In the genomic region with DNA sequence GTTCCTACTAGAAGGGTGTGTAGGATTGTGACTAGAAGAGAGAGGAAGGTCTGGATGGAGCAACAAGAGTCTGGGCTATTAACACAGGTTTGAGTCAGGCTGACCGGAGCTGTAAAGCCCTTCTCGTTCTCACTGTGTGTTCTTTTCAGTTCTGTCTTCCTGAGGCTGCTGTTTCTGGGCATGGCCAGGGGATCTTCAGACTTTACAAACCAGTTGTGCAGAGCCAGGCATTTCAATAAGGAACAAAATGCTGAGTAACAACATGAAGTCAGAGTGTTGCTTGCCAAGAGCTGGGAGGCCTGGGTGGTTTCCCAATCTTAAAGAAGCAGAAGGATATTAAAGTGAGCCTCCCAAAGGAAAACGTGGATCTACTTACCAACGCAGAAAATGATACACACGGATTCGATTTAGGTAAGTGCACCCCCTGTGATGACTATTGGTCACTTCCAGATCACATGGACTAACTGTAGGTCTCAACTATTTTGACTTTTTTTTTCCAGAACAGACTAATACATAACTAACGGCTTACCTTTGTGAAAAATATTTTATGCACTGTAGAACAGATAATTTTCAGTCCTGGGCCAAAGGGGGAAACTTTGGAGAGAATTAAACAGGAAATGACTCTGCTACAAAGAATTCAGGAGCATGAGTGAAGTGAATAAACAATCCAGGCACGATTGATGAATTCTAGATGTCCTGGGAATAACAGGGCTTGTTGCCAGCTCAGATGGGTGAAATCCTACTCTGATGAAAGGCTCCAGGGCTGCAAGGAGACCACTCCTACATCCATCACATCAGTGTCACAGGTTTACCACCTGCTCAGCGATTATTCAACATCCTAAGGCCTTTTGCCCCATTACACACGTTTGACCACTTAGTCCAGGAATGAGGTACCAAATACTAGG, we compare ENCODE assay signal across 1 cellular context.
TF ChIP-seq lines count a peak whose summit lies in the region.

No MANE protein-coding gene starts in this region.

TF ChIP-seq in GM12878, 131 proteins besides CTCF, POLR2A, EP300 and RAD21 (continued from another document):
- TF ChIP-seq, protein P1, sequence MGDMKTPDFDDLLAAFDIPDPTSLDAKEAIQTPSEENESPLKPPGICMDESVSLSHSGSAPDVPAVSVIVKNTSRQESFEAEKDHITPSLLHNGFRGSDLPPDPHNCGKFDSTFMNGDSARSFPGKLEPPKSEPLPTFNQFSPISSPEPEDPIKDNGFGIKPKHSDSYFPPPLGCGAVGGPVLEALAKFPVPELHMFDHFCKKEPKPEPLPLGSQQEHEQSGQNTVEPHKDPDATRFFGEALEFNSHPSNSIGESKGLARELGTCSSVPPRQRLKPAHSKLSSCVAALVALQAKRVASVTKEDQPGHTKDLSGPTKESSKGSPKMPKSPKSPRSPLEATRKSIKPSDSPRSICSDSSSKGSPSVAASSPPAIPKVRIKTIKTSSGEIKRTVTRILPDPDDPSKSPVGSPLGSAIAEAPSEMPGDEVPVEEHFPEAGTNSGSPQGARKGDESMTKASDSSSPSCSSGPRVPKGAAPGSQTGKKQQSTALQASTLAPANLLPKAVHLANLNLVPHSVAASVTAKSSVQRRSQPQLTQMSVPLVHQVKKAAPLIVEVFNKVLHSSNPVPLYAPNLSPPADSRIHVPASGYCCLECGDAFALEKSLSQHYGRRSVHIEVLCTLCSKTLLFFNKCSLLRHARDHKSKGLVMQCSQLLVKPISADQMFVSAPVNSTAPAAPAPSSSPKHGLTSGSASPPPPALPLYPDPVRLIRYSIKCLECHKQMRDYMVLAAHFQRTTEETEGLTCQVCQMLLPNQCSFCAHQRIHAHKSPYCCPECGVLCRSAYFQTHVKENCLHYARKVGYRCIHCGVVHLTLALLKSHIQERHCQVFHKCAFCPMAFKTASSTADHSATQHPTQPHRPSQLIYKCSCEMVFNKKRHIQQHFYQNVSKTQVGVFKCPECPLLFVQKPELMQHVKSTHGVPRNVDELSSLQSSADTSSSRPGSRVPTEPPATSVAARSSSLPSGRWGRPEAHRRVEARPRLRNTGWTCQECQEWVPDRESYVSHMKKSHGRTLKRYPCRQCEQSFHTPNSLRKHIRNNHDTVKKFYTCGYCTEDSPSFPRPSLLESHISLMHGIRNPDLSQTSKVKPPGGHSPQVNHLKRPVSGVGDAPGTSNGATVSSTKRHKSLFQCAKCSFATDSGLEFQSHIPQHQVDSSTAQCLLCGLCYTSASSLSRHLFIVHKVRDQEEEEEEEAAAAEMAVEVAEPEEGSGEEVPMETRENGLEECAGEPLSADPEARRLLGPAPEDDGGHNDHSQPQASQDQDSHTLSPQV (IDR thresholded peaks at IDR 0.05): no peak
- TF ChIP-seq, protein P2, sequence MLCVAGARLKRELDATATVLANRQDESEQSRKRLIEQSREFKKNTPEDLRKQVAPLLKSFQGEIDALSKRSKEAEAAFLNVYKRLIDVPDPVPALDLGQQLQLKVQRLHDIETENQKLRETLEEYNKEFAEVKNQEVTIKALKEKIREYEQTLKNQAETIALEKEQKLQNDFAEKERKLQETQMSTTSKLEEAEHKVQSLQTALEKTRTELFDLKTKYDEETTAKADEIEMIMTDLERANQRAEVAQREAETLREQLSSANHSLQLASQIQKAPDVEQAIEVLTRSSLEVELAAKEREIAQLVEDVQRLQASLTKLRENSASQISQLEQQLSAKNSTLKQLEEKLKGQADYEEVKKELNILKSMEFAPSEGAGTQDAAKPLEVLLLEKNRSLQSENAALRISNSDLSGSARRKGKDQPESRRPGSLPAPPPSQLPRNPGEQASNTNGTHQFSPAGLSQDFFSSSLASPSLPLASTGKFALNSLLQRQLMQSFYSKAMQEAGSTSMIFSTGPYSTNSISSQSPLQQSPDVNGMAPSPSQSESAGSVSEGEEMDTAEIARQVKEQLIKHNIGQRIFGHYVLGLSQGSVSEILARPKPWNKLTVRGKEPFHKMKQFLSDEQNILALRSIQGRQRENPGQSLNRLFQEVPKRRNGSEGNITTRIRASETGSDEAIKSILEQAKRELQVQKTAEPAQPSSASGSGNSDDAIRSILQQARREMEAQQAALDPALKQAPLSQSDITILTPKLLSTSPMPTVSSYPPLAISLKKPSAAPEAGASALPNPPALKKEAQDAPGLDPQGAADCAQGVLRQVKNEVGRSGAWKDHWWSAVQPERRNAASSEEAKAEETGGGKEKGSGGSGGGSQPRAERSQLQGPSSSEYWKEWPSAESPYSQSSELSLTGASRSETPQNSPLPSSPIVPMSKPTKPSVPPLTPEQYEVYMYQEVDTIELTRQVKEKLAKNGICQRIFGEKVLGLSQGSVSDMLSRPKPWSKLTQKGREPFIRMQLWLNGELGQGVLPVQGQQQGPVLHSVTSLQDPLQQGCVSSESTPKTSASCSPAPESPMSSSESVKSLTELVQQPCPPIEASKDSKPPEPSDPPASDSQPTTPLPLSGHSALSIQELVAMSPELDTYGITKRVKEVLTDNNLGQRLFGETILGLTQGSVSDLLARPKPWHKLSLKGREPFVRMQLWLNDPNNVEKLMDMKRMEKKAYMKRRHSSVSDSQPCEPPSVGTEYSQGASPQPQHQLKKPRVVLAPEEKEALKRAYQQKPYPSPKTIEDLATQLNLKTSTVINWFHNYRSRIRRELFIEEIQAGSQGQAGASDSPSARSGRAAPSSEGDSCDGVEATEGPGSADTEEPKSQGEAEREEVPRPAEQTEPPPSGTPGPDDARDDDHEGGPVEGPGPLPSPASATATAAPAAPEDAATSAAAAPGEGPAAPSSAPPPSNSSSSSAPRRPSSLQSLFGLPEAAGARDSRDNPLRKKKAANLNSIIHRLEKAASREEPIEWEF (IDR thresholded peaks at IDR 0.05; ENCODE audit: insufficient replicate concordance, low read depth, low read length): no peak
- TF ChIP-seq HDAC6 (IDR thresholded peaks at IDR 0.05; ENCODE audit: unreplicated experiment) (no peak), SP1 (IDR thresholded peaks at IDR 0.05; ENCODE audit: low read depth, low read length) (no peak), NRF1 (conservative IDR thresholded peaks at IDR 0.05; ENCODE audit: low read depth, low read length) (no peak), TCF3 (IDR thresholded peaks at IDR 0.05; ENCODE audit: borderline replicate concordance, insufficient read depth, low read depth, low read length) (no peak), BACH1 (IDR thresholded peaks at IDR 0.05; ENCODE audit: borderline replicate concordance) (no peak), IKZF1 (conservative IDR thresholded peaks at IDR 0.05) (no peak)
